Comparison of ENCODE assay signal across 22 cellular contexts in genomic region chr12:131135786-131136538, GRCh38.
"Had no signal": no experiment of that assay in that cellular context is flagged by ENCODE, and none has a peak within 500 bp of the region (broad histone marks: within the 10 kb centered on the region; RNA-seq: fewer than 3 reads in every experiment).

No MANE protein-coding gene starts in this region.

- H3K36me3 ChIP-seq: adrenal gland, breast epithelium had no signal

- DNase-seq: activated CD4-positive, alpha-beta T cell treated with anti-CD3 and anti-CD28 coated beads for 36 hours; activated CD4-positive, CD25-positive, alpha-beta regulatory T cell; activated naive CD4-positive, alpha-beta T cell treated with anti-CD3 and anti-CD28 coated beads, Interleukin-2, amount 50 U/mL, for 16 hours; activated naive CD8-positive, alpha-beta T cell treated with anti-CD3 and anti-CD28 coated beads, Interleukin-2, amount 10 ng/mL, durations not matched to agents 7 days and 5 days; activated T-cell treated with anti-CD3 and anti-CD28 coated beads for 4 hours; activated T-cell treated with anti-CD3 and anti-CD28 coated beads, Interleukin-2, amount 50 U/mL, for 48 hours; central memory CD4-positive, alpha-beta T cell; MM.1S; NCI-H1417 treated with DMSO at 0.1 percent for 48 hours; NCI-H1694; NCI-H2029; NCI-H2107; NCI-H2171 treated with DMSO at 0.1 percent for 48 hours; NCI-H226; NCI-H526 treated with DMSO at 0.1 percent for 48 hours; NCI-H82; T-helper 1 cell had no signal

- H3K27ac Mint-ChIP-seq: activated CD4-positive, alpha-beta T cell treated with anti-CD3 and anti-CD28 coated beads for 36 hours; activated naive CD8-positive, alpha-beta T cell treated with anti-CD3 and anti-CD28 coated beads, Interleukin-2, amount 10 ng/mL, durations not matched to agents 7 days and 5 days; activated T-helper 17 cell treated with anti-CD3 and anti-CD28 coated beads, Interleukin-2, amount 50 U/mL, for 72 hours had no signal

- H3K36me3 Mint-ChIP-seq: activated naive CD8-positive, alpha-beta T cell treated with anti-CD3 and anti-CD28 coated beads, Interleukin-2, amount 10 ng/mL, durations not matched to agents 7 days and 5 days had no signal

- H3K27ac ChIP-seq: adrenal gland, breast epithelium, SK-N-MC, VCaP had no signal

- H3K9me3 ChIP-seq: adrenal gland, breast epithelium had no signal

- H3K27me3 Mint-ChIP-seq: activated CD4-positive, alpha-beta T cell treated with anti-CD3 and anti-CD28 coated beads for 36 hours; activated naive CD8-positive, alpha-beta T cell treated with anti-CD3 and anti-CD28 coated beads, Interleukin-2, amount 10 ng/mL, durations not matched to agents 7 days and 5 days; activated T-helper 17 cell treated with anti-CD3 and anti-CD28 coated beads, Interleukin-2, amount 50 U/mL, for 72 hours had no signal

- H3K4me3 Mint-ChIP-seq: activated CD4-positive, alpha-beta T cell treated with anti-CD3 and anti-CD28 coated beads for 36 hours; activated naive CD8-positive, alpha-beta T cell treated with anti-CD3 and anti-CD28 coated beads, Interleukin-2, amount 10 ng/mL, durations not matched to agents 7 days and 5 days; activated T-helper 17 cell treated with anti-CD3 and anti-CD28 coated beads, Interleukin-2, amount 50 U/mL, for 72 hours had no signal

- H3K4me1 Mint-ChIP-seq: activated CD4-positive, alpha-beta T cell treated with anti-CD3 and anti-CD28 coated beads for 36 hours; activated naive CD8-positive, alpha-beta T cell treated with anti-CD3 and anti-CD28 coated beads, Interleukin-2, amount 10 ng/mL, durations not matched to agents 7 days and 5 days; activated T-helper 17 cell treated with anti-CD3 and anti-CD28 coated beads, Interleukin-2, amount 50 U/mL, for 72 hours had no signal

- H3K9me3 Mint-ChIP-seq: activated naive CD8-positive, alpha-beta T cell treated with anti-CD3 and anti-CD28 coated beads, Interleukin-2, amount 10 ng/mL, durations not matched to agents 7 days and 5 days; activated T-helper 17 cell treated with anti-CD3 and anti-CD28 coated beads, Interleukin-2, amount 50 U/mL, for 72 hours had no signal

- H3K4me3 ChIP-seq: adrenal gland, breast epithelium, SK-N-MC had no signal

- H3K27me3 ChIP-seq: adrenal gland had no signal
